8 cellular contexts compared by ENCODE assay signal in the genomic region with DNA sequence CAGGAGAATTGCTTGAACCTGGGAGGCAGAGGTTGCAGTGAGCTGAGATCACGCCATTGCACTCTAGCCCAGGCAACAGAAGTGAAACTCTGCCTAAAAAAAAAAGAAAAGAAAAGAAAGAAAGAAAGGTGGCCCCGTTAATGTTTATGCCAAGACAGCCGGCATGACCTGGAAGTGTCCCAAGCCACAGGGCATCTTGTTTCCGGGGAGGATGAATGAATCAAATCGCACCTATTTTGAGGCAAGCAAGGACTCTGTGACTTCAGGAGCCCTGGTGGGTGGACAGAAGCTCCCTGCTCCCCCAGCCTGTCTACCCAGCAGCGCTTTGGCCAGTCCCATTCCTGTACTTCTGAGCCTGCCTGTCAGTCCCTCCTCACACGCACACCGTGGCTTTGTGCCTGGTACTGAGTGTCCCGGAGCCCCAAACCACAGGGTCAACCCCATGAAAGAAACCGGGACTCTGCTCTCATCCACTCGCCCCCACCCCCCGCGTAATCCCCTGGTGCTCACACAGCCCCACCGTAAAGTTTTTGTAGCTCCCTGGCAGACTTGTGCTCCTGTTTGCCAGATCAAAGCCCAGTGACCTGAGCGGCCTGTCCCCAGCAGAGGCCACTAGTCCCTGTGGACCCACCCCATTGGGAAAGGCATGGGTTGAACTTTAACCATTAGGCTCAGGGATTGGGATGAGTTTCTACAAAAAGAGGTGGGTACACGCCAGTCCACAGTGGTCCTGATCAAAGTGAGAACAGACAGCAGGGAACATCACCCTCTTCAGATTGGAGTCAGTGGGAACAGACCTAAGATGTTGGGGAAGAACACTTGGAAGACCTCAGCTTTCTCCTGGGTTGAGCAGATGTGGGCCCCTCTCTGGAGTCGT. TPM values are rescaled to one million over a fixed set of nuclear protein-coding genes. Genes with fewer than 3 reads are reported as not detected.
A peak's percentile ranks its signal among the peaks of the same experiment; 100 is the strongest.
DNase-seq lines count a peak whose midpoint lies in the region; ATAC-seq and TF ChIP-seq lines count a peak whose summit lies in the region.

No MANE protein-coding gene starts in this region.

- peak overlapping the region; percentile 73 for H3K27ac Mint-ChIP-seq in activated T-helper 2 cell treated with anti-CD3 and anti-CD28 coated beads, Interferon-gamma antibody, Interleukin-2, Interleukin-4, amounts not matched to agents 10 μg/mL and 5 μg/mL and 100 μg/mL, durations not matched to agents 14 hours and 24 hours and 36 hours

- no peaks in the 10 kb centered on the region for H3K9me3 Mint-ChIP-seq in activated T-helper 2 cell treated with anti-CD3 and anti-CD28 coated beads, Interferon-gamma antibody, Interleukin-2, Interleukin-4, amounts not matched to agents 10 μg/mL and 5 μg/mL and 100 μg/mL, durations not matched to agents 14 hours and 24 hours and 36 hours

- peaks cover 15% of the 10 kb centered on the region for H3K4me1 Mint-ChIP-seq in activated T-helper 2 cell treated with anti-CD3 and anti-CD28 coated beads, Interferon-gamma antibody, Interleukin-2, Interleukin-4, amounts not matched to agents 10 μg/mL and 5 μg/mL and 100 μg/mL, durations not matched to agents 14 hours and 24 hours and 36 hours (ENCODE audit: low read depth)

- H3K36me3 ChIP-seq in right atrium auricular region = no peaks in the 10 kb centered on the region

- peak; percentile 64 for DNase-seq in ACHN
- peak; percentile 43 for DNase-seq in HK-2 (ENCODE audit: unreplicated experiment)
- no peak for DNase-seq in activated T-helper 2 cell treated with anti-CD3 and anti-CD28 coated beads, Interferon-gamma antibody, Interleukin-2, Interleukin-4, amounts not matched to agents 10 μg/mL and 5 μg/mL and 100 μg/mL, durations not matched to agents 14 hours and 24 hours and 36 hours (ENCODE audit: low spot score)
- DNase-seq in right atrium auricular region (ENCODE audit: low spot score) = no peak
- no peak for DNase-seq in DMS153 treated with DMSO at 0.1 percent for 48 hours (lab: John Stamatoyannopoulos, UW; ENCODE audit: unreplicated experiment)
- DNase-seq in NCI-H226 = no peak

- in situ Hi-C loops in ACHN (cut with HindIII; ENCODE audit: low pct_ligation_motif_present, low pct_unique_long_range_greater_than_20kb, low sequenced_read_pairs) = no loop called here

- intact Hi-C loops in activated T-helper 2 cell treated with anti-CD3 and anti-CD28 coated beads, Interferon-gamma antibody, Interleukin-2, Interleukin-4, amounts not matched to agents 10 μg/mL and 5 μg/mL and 100 μg/mL, durations not matched to agents 14 hours and 24 hours and 36 hours (cut with micrococcal nuclease) = loop anchor here (1.0 to 2.0 kb wide), 2 partner anchors 35 to 222 kb away; partner anchors contain the start of genes TBC1D10B and ZNF764

- H3K36me3 Mint-ChIP-seq in activated T-helper 2 cell treated with anti-CD3 and anti-CD28 coated beads, Interferon-gamma antibody, Interleukin-2, Interleukin-4, amounts not matched to agents 10 μg/mL and 5 μg/mL and 100 μg/mL, durations not matched to agents 14 hours and 24 hours and 36 hours (ENCODE audit: low read depth) = no peaks in the 10 kb centered on the region

- no peaks in the 10 kb centered on the region for H3K27me3 ChIP-seq in right atrium auricular region

- no peaks in the 10 kb centered on the region for H3K27me3 Mint-ChIP-seq in activated T-helper 2 cell treated with anti-CD3 and anti-CD28 coated beads, Interferon-gamma antibody, Interleukin-2, Interleukin-4, amounts not matched to agents 10 μg/mL and 5 μg/mL and 100 μg/mL, durations not matched to agents 14 hours and 24 hours and 36 hours (ENCODE audit: low read depth)

- peak; percentile 35 for ATAC-seq in GM18907 (IDR thresholded peaks at IDR 0.05; ENCODE audit: unreplicated experiment)

- no peaks in the 10 kb centered on the region for H3K9me3 ChIP-seq in right atrium auricular region

- H3K4me3 ChIP-seq in right atrium auricular region (peak overlapping the region; percentile 81 to 97), skin epidermis (peak overlapping the region; percentile 50 to 79 (median 70))

- H3K27ac ChIP-seq in right atrium auricular region (peak overlapping the region; percentile 96 to 99), skin epidermis (peak overlapping the region in 20 of 21 experiments; percentile 81 to 98 (median 96))

- peaks cover 0 to 8% of the 10 kb centered on the region in 2 donors for H3K4me1 ChIP-seq in right atrium auricular region

- peak overlapping the region; percentile 83 for H3K4me3 Mint-ChIP-seq in activated T-helper 2 cell treated with anti-CD3 and anti-CD28 coated beads, Interferon-gamma antibody, Interleukin-2, Interleukin-4, amounts not matched to agents 10 μg/mL and 5 μg/mL and 100 μg/mL, durations not matched to agents 14 hours and 24 hours and 36 hours (ENCODE audit: low read depth)

- TF ChIP-seq CTCF in right atrium auricular region (IDR thresholded peaks at IDR 0.05) = no peak

RNA-seq across cellular contexts. Expression of gene CD2BP2, which starts 19.3 kb away (rescaled TPM):
- total RNA-seq in activated T-helper 2 cell treated with anti-CD3 and anti-CD28 coated beads, Interferon-gamma antibody, Interleukin-2, Interleukin-4, amounts not matched to agents 10 μg/mL and 5 μg/mL and 100 μg/mL, durations not matched to agents 14 hours and 24 hours and 36 hours = 80.1 and 84.5 TPM in 2 replicates
- 10 to 100 TPM; 22.0 to 39.3 TPM for total RNA-seq in right atrium auricular region

RNA-seq across cellular contexts. Expression of gene TBC1D10B, which starts 34.5 kb away (rescaled TPM):
- total RNA-seq in activated T-helper 2 cell treated with anti-CD3 and anti-CD28 coated beads, Interferon-gamma antibody, Interleukin-2, Interleukin-4, amounts not matched to agents 10 μg/mL and 5 μg/mL and 100 μg/mL, durations not matched to agents 14 hours and 24 hours and 36 hours = 63.4 and 64.4 TPM in 2 replicates
- total RNA-seq in right atrium auricular region = 10 to 100 TPM; 20.0 to 22.3 TPM

RNA-seq across cellular contexts. Expression of gene MYL11, which starts 38.8 kb away (rescaled TPM):
- 3.4 and 4.3 TPM in 2 replicates for total RNA-seq in activated T-helper 2 cell treated with anti-CD3 and anti-CD28 coated beads, Interferon-gamma antibody, Interleukin-2, Interleukin-4, amounts not matched to agents 10 μg/mL and 5 μg/mL and 100 μg/mL, durations not matched to agents 14 hours and 24 hours and 36 hours
- total RNA-seq in right atrium auricular region = not detected

RNA-seq across cellular contexts. Expression of gene SEPTIN1, which starts 46.5 kb away (rescaled TPM):
- 169 and 173 TPM in 2 replicates for total RNA-seq in activated T-helper 2 cell treated with anti-CD3 and anti-CD28 coated beads, Interferon-gamma antibody, Interleukin-2, Interleukin-4, amounts not matched to agents 10 μg/mL and 5 μg/mL and 100 μg/mL, durations not matched to agents 14 hours and 24 hours and 36 hours
- total RNA-seq in right atrium auricular region = under 1 TPM in 1 of 2 donors, not detected in 1; 0.35 TPM

RNA-seq across cellular contexts. Expression of gene ZNF48, which starts 59.4 kb away (rescaled TPM):
- total RNA-seq in activated T-helper 2 cell treated with anti-CD3 and anti-CD28 coated beads, Interferon-gamma antibody, Interleukin-2, Interleukin-4, amounts not matched to agents 10 μg/mL and 5 μg/mL and 100 μg/mL, durations not matched to agents 14 hours and 24 hours and 36 hours = 13.4 TPM in 2 replicates
- 10 to 100 TPM in 1 of 2 donors, 1 to 10 TPM in 1; 5.7 to 10.7 TPM for total RNA-seq in right atrium auricular region

Comparison
In these comparisons a context has a peak if more than half of its experiments do, and no peak if none do; other contexts are left out.
1. DNase-seq: peak in ACHN (single experiment) and HK-2 (single experiment); none in activated T-helper 2 cell treated with anti-CD3 and anti-CD28 coated beads, Interferon-gamma antibody, Interleukin-2, Interleukin-4, amounts not matched to agents 10 μg/mL and 5 μg/mL and 100 μg/mL, durations not matched to agents 14 hours and 24 hours and 36 hours (single experiment), right atrium auricular region (single experiment), DMS153 treated with DMSO at 0.1 percent for 48 hours (single experiment) and NCI-H226 (single experiment).